In the genomic region with DNA sequence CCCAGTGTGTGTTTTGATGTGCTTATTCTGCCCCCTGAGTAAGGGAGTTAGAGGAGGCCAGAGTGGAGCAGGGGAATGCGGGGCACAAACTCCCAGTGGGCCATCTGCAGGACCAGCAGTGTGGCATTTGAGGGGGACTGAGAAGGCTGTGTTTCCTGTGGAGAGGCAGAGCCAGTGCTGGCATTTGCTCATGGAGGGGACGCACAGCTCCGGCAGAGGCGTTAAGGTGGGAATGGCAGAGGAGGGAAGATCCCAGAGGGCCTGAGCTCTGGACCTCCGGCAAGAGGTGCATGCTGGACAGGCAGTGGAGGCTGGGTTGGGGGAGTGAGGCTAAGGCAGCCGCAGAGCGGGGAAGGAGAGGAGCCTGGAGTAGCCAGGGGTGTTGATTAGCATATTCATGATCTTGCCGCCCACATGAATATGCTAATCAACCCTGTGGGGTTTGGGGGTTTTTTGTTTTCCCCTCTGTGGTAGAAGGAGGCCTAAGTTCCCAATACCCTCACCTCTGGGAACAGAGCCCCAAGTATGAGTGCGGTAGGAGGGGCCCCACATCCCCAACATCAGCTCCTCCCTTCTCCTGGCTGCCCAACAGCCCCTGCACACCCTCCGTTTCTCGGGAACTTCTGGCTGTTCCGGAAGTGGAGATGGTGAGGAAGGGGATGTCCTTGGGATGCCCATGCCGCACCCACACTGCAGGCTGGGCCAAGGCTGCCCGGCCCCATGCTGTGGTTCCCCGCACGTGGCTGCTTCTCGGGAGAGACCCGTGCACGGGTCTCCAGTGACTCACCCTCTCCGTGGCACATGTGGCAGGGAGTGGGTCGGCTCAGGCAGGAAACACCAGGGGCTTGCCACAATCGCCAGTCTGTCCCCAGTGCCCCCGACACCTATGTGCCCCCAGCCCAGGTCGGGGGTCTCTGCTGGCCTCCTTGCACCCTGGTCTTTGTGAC, we compare ENCODE assay signal across 1 cellular context.
TF ChIP-seq lines count a peak whose summit lies in the region.

No MANE protein-coding gene starts in this region.

TF ChIP-seq in GM23338, 12 proteins besides CTCF, POLR2A, EP300 and RAD21:
- no peak for TF ChIP-seq CREB1 (CRISPR knock-in tag; IDR thresholded peaks at IDR 0.05; ENCODE audit: low read depth)
- no peak for TF ChIP-seq POLR2AphosphoS5 (IDR thresholded peaks at IDR 0.05; ENCODE audit: low read depth)
- TF ChIP-seq, protein P1, sequence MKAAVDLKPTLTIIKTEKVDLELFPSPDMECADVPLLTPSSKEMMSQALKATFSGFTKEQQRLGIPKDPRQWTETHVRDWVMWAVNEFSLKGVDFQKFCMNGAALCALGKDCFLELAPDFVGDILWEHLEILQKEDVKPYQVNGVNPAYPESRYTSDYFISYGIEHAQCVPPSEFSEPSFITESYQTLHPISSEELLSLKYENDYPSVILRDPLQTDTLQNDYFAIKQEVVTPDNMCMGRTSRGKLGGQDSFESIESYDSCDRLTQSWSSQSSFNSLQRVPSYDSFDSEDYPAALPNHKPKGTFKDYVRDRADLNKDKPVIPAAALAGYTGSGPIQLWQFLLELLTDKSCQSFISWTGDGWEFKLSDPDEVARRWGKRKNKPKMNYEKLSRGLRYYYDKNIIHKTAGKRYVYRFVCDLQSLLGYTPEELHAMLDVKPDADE (IDR thresholded peaks at IDR 0.05), result no peak
- TF ChIP-seq, protein P2, sequence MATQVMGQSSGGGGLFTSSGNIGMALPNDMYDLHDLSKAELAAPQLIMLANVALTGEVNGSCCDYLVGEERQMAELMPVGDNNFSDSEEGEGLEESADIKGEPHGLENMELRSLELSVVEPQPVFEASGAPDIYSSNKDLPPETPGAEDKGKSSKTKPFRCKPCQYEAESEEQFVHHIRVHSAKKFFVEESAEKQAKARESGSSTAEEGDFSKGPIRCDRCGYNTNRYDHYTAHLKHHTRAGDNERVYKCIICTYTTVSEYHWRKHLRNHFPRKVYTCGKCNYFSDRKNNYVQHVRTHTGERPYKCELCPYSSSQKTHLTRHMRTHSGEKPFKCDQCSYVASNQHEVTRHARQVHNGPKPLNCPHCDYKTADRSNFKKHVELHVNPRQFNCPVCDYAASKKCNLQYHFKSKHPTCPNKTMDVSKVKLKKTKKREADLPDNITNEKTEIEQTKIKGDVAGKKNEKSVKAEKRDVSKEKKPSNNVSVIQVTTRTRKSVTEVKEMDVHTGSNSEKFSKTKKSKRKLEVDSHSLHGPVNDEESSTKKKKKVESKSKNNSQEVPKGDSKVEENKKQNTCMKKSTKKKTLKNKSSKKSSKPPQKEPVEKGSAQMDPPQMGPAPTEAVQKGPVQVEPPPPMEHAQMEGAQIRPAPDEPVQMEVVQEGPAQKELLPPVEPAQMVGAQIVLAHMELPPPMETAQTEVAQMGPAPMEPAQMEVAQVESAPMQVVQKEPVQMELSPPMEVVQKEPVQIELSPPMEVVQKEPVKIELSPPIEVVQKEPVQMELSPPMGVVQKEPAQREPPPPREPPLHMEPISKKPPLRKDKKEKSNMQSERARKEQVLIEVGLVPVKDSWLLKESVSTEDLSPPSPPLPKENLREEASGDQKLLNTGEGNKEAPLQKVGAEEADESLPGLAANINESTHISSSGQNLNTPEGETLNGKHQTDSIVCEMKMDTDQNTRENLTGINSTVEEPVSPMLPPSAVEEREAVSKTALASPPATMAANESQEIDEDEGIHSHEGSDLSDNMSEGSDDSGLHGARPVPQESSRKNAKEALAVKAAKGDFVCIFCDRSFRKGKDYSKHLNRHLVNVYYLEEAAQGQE (IDR thresholded peaks at IDR 0.05; ENCODE audit: unreplicated experiment), result no peak
- no peak for TF ChIP-seq EZH2 (IDR thresholded peaks at IDR 0.05; ENCODE audit: low read depth, unreplicated experiment)
- TF ChIP-seq, protein P3, sequence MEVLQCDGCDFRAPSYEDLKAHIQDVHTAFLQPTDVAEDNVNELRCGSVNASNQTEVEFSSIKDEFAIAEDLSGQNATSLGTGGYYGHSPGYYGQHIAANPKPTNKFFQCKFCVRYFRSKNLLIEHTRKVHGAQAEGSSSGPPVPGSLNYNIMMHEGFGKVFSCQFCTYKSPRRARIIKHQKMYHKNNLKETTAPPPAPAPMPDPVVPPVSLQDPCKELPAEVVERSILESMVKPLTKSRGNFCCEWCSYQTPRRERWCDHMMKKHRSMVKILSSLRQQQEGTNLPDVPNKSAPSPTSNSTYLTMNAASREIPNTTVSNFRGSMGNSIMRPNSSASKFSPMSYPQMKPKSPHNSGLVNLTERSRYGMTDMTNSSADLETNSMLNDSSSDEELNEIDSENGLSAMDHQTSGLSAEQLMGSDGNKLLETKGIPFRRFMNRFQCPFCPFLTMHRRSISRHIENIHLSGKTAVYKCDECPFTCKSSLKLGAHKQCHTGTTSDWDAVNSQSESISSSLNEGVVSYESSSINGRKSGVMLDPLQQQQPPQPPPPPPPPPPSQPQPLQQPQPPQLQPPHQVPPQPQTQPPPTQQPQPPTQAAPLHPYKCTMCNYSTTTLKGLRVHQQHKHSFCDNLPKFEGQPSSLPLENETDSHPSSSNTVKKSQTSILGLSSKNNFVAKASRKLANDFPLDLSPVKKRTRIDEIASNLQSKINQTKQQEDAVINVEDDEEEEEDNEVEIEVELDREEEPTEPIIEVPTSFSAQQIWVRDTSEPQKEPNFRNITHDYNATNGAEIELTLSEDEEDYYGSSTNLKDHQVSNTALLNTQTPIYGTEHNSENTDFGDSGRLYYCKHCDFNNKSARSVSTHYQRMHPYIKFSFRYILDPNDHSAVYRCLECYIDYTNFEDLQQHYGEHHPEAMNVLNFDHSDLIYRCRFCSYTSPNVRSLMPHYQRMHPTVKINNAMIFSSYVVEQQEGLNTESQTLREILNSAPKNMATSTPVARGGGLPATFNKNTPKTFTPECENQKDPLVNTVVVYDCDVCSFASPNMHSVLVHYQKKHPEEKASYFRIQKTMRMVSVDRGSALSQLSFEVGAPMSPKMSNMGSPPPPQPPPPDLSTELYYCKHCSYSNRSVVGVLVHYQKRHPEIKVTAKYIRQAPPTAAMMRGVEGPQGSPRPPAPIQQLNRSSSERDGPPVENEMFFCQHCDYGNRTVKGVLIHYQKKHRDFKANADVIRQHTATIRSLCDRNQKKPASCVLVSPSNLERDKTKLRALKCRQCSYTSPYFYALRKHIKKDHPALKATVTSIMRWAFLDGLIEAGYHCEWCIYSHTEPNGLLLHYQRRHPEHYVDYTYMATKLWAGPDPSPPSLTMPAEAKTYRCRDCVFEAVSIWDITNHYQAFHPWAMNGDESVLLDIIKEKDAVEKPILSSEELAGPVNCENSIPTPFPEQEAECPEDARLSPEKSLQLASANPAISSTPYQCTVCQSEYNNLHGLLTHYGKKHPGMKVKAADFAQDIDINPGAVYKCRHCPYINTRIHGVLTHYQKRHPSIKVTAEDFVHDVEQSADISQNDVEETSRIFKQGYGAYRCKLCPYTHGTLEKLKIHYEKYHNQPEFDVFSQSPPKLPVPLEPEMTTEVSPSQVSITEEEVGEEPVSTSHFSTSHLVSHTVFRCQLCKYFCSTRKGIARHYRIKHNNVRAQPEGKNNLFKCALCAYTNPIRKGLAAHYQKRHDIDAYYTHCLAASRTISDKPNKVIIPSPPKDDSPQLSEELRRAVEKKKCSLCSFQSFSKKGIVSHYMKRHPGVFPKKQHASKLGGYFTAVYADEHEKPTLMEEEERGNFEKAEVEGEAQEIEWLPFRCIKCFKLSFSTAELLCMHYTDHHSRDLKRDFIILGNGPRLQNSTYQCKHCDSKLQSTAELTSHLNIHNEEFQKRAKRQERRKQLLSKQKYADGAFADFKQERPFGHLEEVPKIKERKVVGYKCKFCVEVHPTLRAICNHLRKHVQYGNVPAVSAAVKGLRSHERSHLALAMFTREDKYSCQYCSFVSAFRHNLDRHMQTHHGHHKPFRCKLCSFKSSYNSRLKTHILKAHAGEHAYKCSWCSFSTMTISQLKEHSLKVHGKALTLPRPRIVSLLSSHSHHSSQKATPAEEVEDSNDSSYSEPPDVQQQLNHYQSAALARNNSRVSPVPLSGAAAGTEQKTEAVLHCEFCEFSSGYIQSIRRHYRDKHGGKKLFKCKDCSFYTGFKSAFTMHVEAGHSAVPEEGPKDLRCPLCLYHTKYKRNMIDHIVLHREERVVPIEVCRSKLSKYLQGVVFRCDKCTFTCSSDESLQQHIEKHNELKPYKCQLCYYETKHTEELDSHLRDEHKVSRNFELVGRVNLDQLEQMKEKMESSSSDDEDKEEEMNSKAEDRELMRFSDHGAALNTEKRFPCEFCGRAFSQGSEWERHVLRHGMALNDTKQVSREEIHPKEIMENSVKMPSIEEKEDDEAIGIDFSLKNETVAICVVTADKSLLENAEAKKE (CRISPR knock-in tag; IDR thresholded peaks at IDR 0.05), result no peak
- TF ChIP-seq ZNF114 (CRISPR knock-in tag; IDR thresholded peaks at IDR 0.05), result no peak
- no peak for TF ChIP-seq NANOG (IDR thresholded peaks at IDR 0.05; ENCODE audit: borderline replicate concordance)
- no peak for TF ChIP-seq STAT1 (IDR thresholded peaks at IDR 0.05; ENCODE audit: unreplicated experiment)
- no peak for TF ChIP-seq ZNF331 (CRISPR knock-in tag; IDR thresholded peaks at IDR 0.05; ENCODE audit: low read depth)
- TF ChIP-seq EZH2phosphoT487 (IDR thresholded peaks at IDR 0.05; ENCODE audit: unreplicated experiment), result no peak
- no peak for TF ChIP-seq JUNB (IDR thresholded peaks at IDR 0.05; ENCODE audit: unreplicated experiment)
TF ChIP-seq in GM23338: peak in this region for 0.
